8 cellular contexts compared by ENCODE assay signal in the genomic region with DNA sequence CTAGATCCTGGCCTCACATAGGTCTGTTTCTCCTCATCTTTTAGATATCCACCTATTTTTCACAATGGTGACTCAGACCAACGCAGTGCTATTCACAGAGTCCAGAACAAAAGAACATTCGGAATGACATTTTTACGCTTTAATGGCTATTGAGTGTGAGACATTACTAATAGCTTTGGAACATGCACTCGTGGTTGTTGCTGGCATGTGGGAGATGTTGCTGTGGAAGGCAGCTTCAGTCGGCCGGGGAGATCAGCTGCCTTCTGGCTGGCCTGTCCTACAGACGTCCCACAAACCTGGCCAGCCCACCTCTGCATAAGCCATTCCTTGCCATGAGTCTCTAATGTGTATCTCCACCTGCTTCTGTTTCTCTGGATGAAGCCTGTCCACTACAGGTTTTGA. TPM values are rescaled to one million over a fixed set of nuclear protein-coding genes. Genes with fewer than 3 reads are reported as not detected.
DNase-seq lines count a peak whose midpoint lies in the region; ATAC-seq, FAIRE-seq and TF ChIP-seq lines count a peak whose summit lies in the region.

No MANE protein-coding gene starts in this region.

- peak overlapping the region; percentile 80 to 98 for H3K27ac ChIP-seq in A549

- no peaks in the 10 kb centered on the region for H3K9me3 ChIP-seq in A549

- no peak for TF ChIP-seq POLR2A in A549 (IDR thresholded peaks at IDR 0.05; ENCODE audit: low read length)
- no peak for TF ChIP-seq POLR2A in lower leg skin (IDR thresholded peaks at IDR 0.05)

- H3K4me1 Mint-ChIP-seq in activated naive CD8-positive, alpha-beta T cell treated with anti-CD3 and anti-CD28 coated beads for 36 hours: peaks cover 62% of the 10 kb centered on the region

- H3K4me3 ChIP-seq in A549 (no peak overlapping the region), GM12864 (ENCODE audit: low read depth, low read length) (peak overlapping the region; percentile 19; the same call in 1 of the 2 replicates), lower leg skin (ENCODE audit: low read depth, poor library complexity, severe bottlenecking) (no peak overlapping the region)

- POLR2A ChIA-PET in A549 (lab: Yijun Ruan, JAX): no interaction called here

- peaks cover 51% of the 10 kb centered on the region for H3K36me3 Mint-ChIP-seq in activated naive CD8-positive, alpha-beta T cell treated with anti-CD3 and anti-CD28 coated beads for 36 hours

- ATAC-seq in A549: no peak
- no peak for ATAC-seq in GM21381 (IDR thresholded peaks at IDR 0.05; ENCODE audit: unreplicated experiment)
- no peak for ATAC-seq in HG03520 (IDR thresholded peaks at IDR 0.05; ENCODE audit: unreplicated experiment)
- no peak for ATAC-seq in HG03159 (IDR thresholded peaks at IDR 0.05; ENCODE audit: unreplicated experiment)
- no peak for ATAC-seq in GM21723 (IDR thresholded peaks at IDR 0.05; ENCODE audit: unreplicated experiment)

- H3K27ac Mint-ChIP-seq in activated naive CD8-positive, alpha-beta T cell treated with anti-CD3 and anti-CD28 coated beads for 36 hours: peak overlapping the region; percentile 57

- WGBS in A549 (ENCODE audit: missing lambda C conversion rate): 39% methylated on average over 7 of the region's 7 CpGs
- 53 to 56% methylated on average over 7 of the region's 7 CpGs for WGBS in lower leg skin, 2 donors

- TF ChIP-seq CTCF in A549 (IDR thresholded peaks at IDR 0.05) (no peak), GM12864 (IDR thresholded peaks at IDR 0.05; ENCODE audit: low read depth, low read length, missing control alignments) (no peak), lower leg skin (IDR thresholded peaks at IDR 0.05) (no peak)

- TF ChIP-seq EP300 in A549 (IDR thresholded peaks at IDR 0.05): no peak

- peak overlapping the region; percentile 32 for H3K4me3 Mint-ChIP-seq in activated naive CD8-positive, alpha-beta T cell treated with anti-CD3 and anti-CD28 coated beads for 36 hours

- peak overlapping the region; percentile 71 for H3K4me2 ChIP-seq in A549

- DNase-seq in A549 (ENCODE audit: low read depth in 1 of 2, low spot score in 1 of 2): no peak
- no peak for DNase-seq in GM12864 (ENCODE audit: low read depth)
- DNase-seq in activated naive CD8-positive, alpha-beta T cell treated with anti-CD3 and anti-CD28 coated beads for 36 hours: no peak
- peak; percentile 76 to 88 for DNase-seq in lower leg skin (ENCODE audit: low spot score in 2 of 2)

- peaks cover 62% of the 10 kb centered on the region for H3K4me1 ChIP-seq in A549

- no peaks in the 10 kb centered on the region for H3K27me3 Mint-ChIP-seq in activated naive CD8-positive, alpha-beta T cell treated with anti-CD3 and anti-CD28 coated beads for 36 hours

- intact Hi-C loops in lower leg skin (cut with DNase I; ENCODE audit: low total_unique reads): no loop called here

- CTCF ChIA-PET in A549 (lab: Yijun Ruan, JAX): interaction anchor here (2.4 kb wide), 1 partner anchor 83 kb away, joined by 7 read pairs; no protein-coding TSS in a partner anchor

- FAIRE-seq in A549 (lab: Jason Lieb, UNC): no peak

- H3K9me3 Mint-ChIP-seq in activated naive CD8-positive, alpha-beta T cell treated with anti-CD3 and anti-CD28 coated beads for 36 hours: no peaks in the 10 kb centered on the region

- no peak for TF ChIP-seq RAD21 in A549 (conservative IDR thresholded peaks at IDR 0.05 in 1 of 2, IDR thresholded peaks at IDR 0.05 in 1 of 2)

TF ChIP-seq in A549, 52 proteins besides CTCF, POLR2A, EP300 and RAD21:
- TF ChIP-seq HOXA7 (CRISPR knock-in tag; IDR thresholded peaks at IDR 0.05) (no peak), HMGXB4 (CRISPR knock-in tag; IDR thresholded peaks at IDR 0.05; ENCODE audit: borderline replicate concordance) (no peak), REST (IDR thresholded peaks at IDR 0.05) (no peak), SREBF2 (IDR thresholded peaks at IDR 0.05) (no peak), RARB (CRISPR knock-in tag; IDR thresholded peaks at IDR 0.05) (no peak), FOSL2 (IDR thresholded peaks at IDR 0.05) (no peak), FOSL2 (CRISPR knock-in tag; IDR thresholded peaks at IDR 0.05) (peak; percentile 44)
- TF ChIP-seq, protein P1, sequence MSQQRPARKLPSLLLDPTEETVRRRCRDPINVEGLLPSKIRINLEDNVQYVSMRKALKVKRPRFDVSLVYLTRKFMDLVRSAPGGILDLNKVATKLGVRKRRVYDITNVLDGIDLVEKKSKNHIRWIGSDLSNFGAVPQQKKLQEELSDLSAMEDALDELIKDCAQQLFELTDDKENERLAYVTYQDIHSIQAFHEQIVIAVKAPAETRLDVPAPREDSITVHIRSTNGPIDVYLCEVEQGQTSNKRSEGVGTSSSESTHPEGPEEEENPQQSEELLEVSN (IDR thresholded peaks at IDR 0.05; ENCODE audit: borderline replicate concordance, low read depth): no peak

RNA-seq across cellular contexts. Expression of gene MBP, which starts 3.4 kb away (rescaled TPM):
- polyA plus RNA-seq in A549 (2011; rRNA removed) (28.6 and 33.1 TPM in 2 replicates), A549 (2017; fragmentation: RNase III; extraction: RNeasy Plus Mini Kit Qiagen cat#74134 plus additional on column Dnase treatment) (8.5 to 9.0 TPM (median 8.6 TPM) in 3 replicates)
- polyA plus RNA-seq in A549 (2012; cell fraction: cytosol; rRNA removed): 7.0 and 7.3 TPM in 2 replicates
- polyA plus RNA-seq in A549 (2012; cell fraction: nucleus; rRNA removed): 8.4 and 9.6 TPM in 2 replicates
- polyA minus RNA-seq in A549 (2011; rRNA and poly(A)+ RNA removed): 31.0 and 39.2 TPM in 2 replicates
- 10 to 100 TPM; 41.2 to 45.9 TPM for total RNA-seq in activated naive CD8-positive, alpha-beta T cell treated with anti-CD3 and anti-CD28 coated beads for 36 hours
- total RNA-seq in lower leg skin: 10 to 100 TPM; 45.0 to 60.0 (median 51.9) TPM

Comparison
In these comparisons a context has a peak if more than half of its experiments do, and no peak if none do; other contexts are left out.
1. DNase-seq: peak in lower leg skin (2 of 2); none in A549 (0 of 2), GM12864 (single experiment) and activated naive CD8-positive, alpha-beta T cell treated with anti-CD3 and anti-CD28 coated beads for 36 hours (single experiment).